8 cellular contexts compared by ENCODE assay signal in the genomic region with DNA sequence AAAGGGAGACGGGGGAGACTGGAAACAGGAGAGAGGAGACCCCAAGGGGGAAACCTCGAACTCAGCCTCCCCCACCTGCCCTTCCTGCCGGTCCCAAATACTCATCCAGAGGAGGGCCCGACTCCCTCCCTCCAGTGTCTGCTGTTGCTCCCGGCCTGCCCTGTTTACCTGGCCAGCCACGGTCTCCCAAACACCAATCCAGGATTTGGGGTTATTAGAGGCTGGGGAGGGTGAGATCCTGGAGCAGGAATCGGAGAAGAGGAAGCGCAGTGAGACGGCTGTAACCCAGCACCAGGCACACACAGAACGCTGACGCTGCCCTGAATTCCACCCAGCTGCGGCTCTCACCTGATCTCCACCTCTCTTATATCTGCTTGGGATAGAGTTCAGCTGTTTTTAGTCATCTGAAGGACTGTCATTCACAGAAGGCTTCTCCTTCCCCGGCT.
A peak's percentile ranks its signal among the peaks of the same experiment; 100 is the strongest.
DNase-seq lines count a peak whose midpoint lies in the region; ATAC-seq and FAIRE-seq lines count a peak whose summit lies in the region.

No MANE protein-coding gene starts in this region.

- DNase-seq in activated CD8-positive, alpha-beta memory T cell treated with anti-CD3 and anti-CD28 coated beads for 24 hours: peak; percentile 66
- DNase-seq in activated CD8-positive, alpha-beta memory T cell treated with anti-CD3 and anti-CD28 coated beads, Interleukin-2, amount 50 U/mL, for 4 hours: no peak
- DNase-seq in activated CD8-positive, alpha-beta T cell treated with anti-CD3 and anti-CD28 coated beads, Interleukin-2, amount 10 ng/mL, durations not matched to agents 7 days and 5 days: no peak
- peak; percentile 49 for DNase-seq in islet precursor cell
- no peak for DNase-seq in HTR-8/SVneo (ENCODE audit: insufficient read length, low spot score)
- DNase-seq in SIG-M5 (lab: John Stamatoyannopoulos, UW): no peak
- DNase-seq in small intestine: no peak

- H3K27ac ChIP-seq in thymus (ENCODE audit: low read depth) (peak overlapping the region; percentile 19), small intestine (ENCODE audit: low read depth in 1 of 2, low read length in 1 of 2) (peak overlapping the region in 1 of 2 donors; percentile 18)

- peaks cover 28% of the 10 kb centered on the region for H3K4me1 Mint-ChIP-seq in activated CD8-positive, alpha-beta T cell treated with anti-CD3 and anti-CD28 coated beads, Interleukin-2, amount 10 ng/mL, durations not matched to agents 7 days and 5 days (ENCODE audit: low read depth)

- peak overlapping the region; percentile 81 for H3K4me3 Mint-ChIP-seq in activated CD8-positive, alpha-beta T cell treated with anti-CD3 and anti-CD28 coated beads, Interleukin-2, amount 10 ng/mL, durations not matched to agents 7 days and 5 days

- POLR2A ChIA-PET in activated CD8-positive, alpha-beta T cell treated with anti-CD3 and anti-CD28 coated beads, Interleukin-2, amount 10 ng/mL, durations not matched to agents 7 days and 5 days (lab: Charles Lee): interaction anchor here (0.8 to 1.0 kb wide), 2 partner anchors 79 to 243 kb away, joined by 3 to 4 read pairs; no protein-coding TSS in a partner anchor

- no peak for FAIRE-seq in HTR-8/SVneo (lab: Jason Lieb, UNC)
- no peak for FAIRE-seq in small intestine (lab: Jason Lieb, UNC)

- H3K4me3 ChIP-seq in thymus (ENCODE audit: low read length) (peak overlapping the region; percentile 28), small intestine (ENCODE audit: low read depth in 1 of 2, low read length in 2 of 2) (peak overlapping the region in 1 of 2 donors; percentile 0)

- CTCF ChIA-PET in activated CD8-positive, alpha-beta T cell treated with anti-CD3 and anti-CD28 coated beads, Interleukin-2, amount 10 ng/mL, durations not matched to agents 7 days and 5 days (lab: Charles Lee): interaction anchor here (0.7 to 9.8 kb wide), 30 partner anchors 9 to 682 kb away, joined by 3 to 195 read pairs (median 4); a partner anchor contains a TSS

- H3K9me3 ChIP-seq in thymus (ENCODE audit: control insufficient read depth) (no peaks in the 10 kb centered on the region), small intestine (ENCODE audit: control insufficient read depth, low read depth) (no peaks in the 10 kb centered on the region)

- peak overlapping the region; percentile 77 for H3K27ac Mint-ChIP-seq in activated CD8-positive, alpha-beta T cell treated with anti-CD3 and anti-CD28 coated beads, Interleukin-2, amount 10 ng/mL, durations not matched to agents 7 days and 5 days

- H3K27me3 Mint-ChIP-seq in activated CD8-positive, alpha-beta T cell treated with anti-CD3 and anti-CD28 coated beads, Interleukin-2, amount 10 ng/mL, durations not matched to agents 7 days and 5 days (ENCODE audit: low read depth): no peaks in the 10 kb centered on the region

- H3K36me3 ChIP-seq in thymus (ENCODE audit: control insufficient read depth, insufficient read depth) (no peaks in the 10 kb centered on the region), small intestine (ENCODE audit: control insufficient read depth in 2 of 2, insufficient read depth in 2 of 2, low read length in 2 of 2) (no peaks in the 10 kb centered on the region)

- no peaks in the 10 kb centered on the region for H3K36me3 Mint-ChIP-seq in activated CD8-positive, alpha-beta T cell treated with anti-CD3 and anti-CD28 coated beads, Interleukin-2, amount 10 ng/mL, durations not matched to agents 7 days and 5 days (ENCODE audit: low read depth)

- H3K9me3 Mint-ChIP-seq in activated CD8-positive, alpha-beta T cell treated with anti-CD3 and anti-CD28 coated beads, Interleukin-2, amount 10 ng/mL, durations not matched to agents 7 days and 5 days (ENCODE audit: insufficient read depth): no peaks in the 10 kb centered on the region

- H3K27me3 ChIP-seq in thymus (ENCODE audit: control insufficient read depth, insufficient read depth) (no peaks in the 10 kb centered on the region), small intestine (ENCODE audit: control insufficient read depth in 2 of 2, insufficient read depth in 2 of 2, low read length in 2 of 2) (no peaks in the 10 kb centered on the region)

- no peaks in the 10 kb centered on the region for H3K4me1 ChIP-seq in thymus (ENCODE audit: control insufficient read depth, insufficient read depth, low read length)
- H3K4me1 ChIP-seq in small intestine (ENCODE audit: control insufficient read depth in 2 of 2, insufficient read depth in 1 of 2, low read depth in 1 of 2, low read length in 1 of 2): no peaks in the 10 kb centered on the region

- ATAC-seq in activated CD8-positive, alpha-beta T cell treated with anti-CD3 and anti-CD28 coated beads, Interleukin-2, amount 10 ng/mL, durations not matched to agents 7 days and 5 days: peak; percentile 35

- WGBS in thymus: 34% methylated on average over 13 of the region's 13 CpGs
- WGBS in small intestine, 3 donors: 39 to 63% (median 54%) methylated on average over 13 of the region's 13 CpGs

Comparison
In these comparisons a context has a peak if more than half of its experiments do, and no peak if none do; other contexts are left out.
1. DNase-seq: peak in activated CD8-positive, alpha-beta memory T cell treated with anti-CD3 and anti-CD28 coated beads for 24 hours (single experiment) and islet precursor cell (single experiment); none in activated CD8-positive, alpha-beta memory T cell treated with anti-CD3 and anti-CD28 coated beads, Interleukin-2, amount 50 U/mL, for 4 hours (single experiment), activated CD8-positive, alpha-beta T cell treated with anti-CD3 and anti-CD28 coated beads, Interleukin-2, amount 10 ng/mL, durations not matched to agents 7 days and 5 days (single experiment), HTR-8/SVneo (single experiment), SIG-M5 (single experiment) and small intestine (single experiment).